In genomic region chr9:114731701-114732100, GRCh38 we compare ENCODE assay signal across 30 cellular contexts. TPM values are rescaled to one million over a fixed set of nuclear protein-coding genes. Genes with fewer than 3 reads are reported as not detected.
"Had no signal": no experiment of that assay in that cellular context is flagged by ENCODE, and none has a peak within 500 bp of the region (broad histone marks: within the 10 kb centered on the region; RNA-seq: fewer than 3 reads in every experiment).

No MANE protein-coding gene starts in this region.

- H3K36me3 ChIP-seq: heart left ventricle, left lung, lower lobe of right lung, right atrium auricular region, tibial nerve had no signal

- FAIRE-seq: colon had no signal

- H3K36me3 Mint-ChIP-seq: natural killer cell treated with Interleukin-12 subunit alpha and Interleukin-12 subunit beta and Interleukin-15 and Interleukin-18, amount 100 ng/mL, for 72 hours had no signal

- H3K9me3 ChIP-seq: heart left ventricle, left lung, lower lobe of right lung, right atrium auricular region, tibial nerve had no signal

- ATAC-seq: activated CD8-positive, alpha-beta memory T cell treated with anti-CD3 and anti-CD28 coated beads, Interleukin-2, amount 10 ng/mL, durations not matched to agents 7 days and 5 days; activated CD8-positive, alpha-beta T cell treated with anti-CD3 and anti-CD28 coated beads, Interleukin-2, amount 10 ng/mL, durations not matched to agents 7 days and 5 days; activated naive CD4-positive, alpha-beta T cell treated with anti-CD3 and anti-CD28 coated beads, Interleukin-2, amount 50 U/mL, for 72 hours; activated T-cell treated with anti-CD3 and anti-CD28 coated beads, Interleukin-2, amount 50 U/mL, for 72 hours; esophagus mucosa; heart left ventricle; left lung; lower lobe of right lung; natural killer cell treated with Interleukin-12 subunit alpha and Interleukin-12 subunit beta and Interleukin-15 and Interleukin-18, amount 100 ng/mL, for 72 hours had no signal

- H3K27me3 ChIP-seq: left lung, right atrium auricular region, tibial nerve had no signal

- H3K27ac ChIP-seq: heart left ventricle, left lung, lower lobe of right lung, right atrium auricular region had no signal

- H3K4me3 Mint-ChIP-seq: activated CD4-positive, alpha-beta T cell treated with anti-CD3 and anti-CD28 coated beads, Interleukin-2, amount 10 ng/mL, durations not matched to agents 24 days and 14 days; activated CD8-positive, alpha-beta memory T cell treated with anti-CD3 and anti-CD28 coated beads, Interleukin-2, amount 10 ng/mL, durations not matched to agents 7 days and 5 days; activated CD8-positive, alpha-beta T cell treated with anti-CD3 and anti-CD28 coated beads, Interleukin-2, amount 10 ng/mL, durations not matched to agents 7 days and 5 days; activated T-cell treated with anti-CD3 and anti-CD28 coated beads, Interleukin-2, amount 50 U/mL, for 72 hours; natural killer cell treated with Interleukin-12 subunit alpha and Interleukin-12 subunit beta and Interleukin-15 and Interleukin-18, amount 100 ng/mL, for 72 hours had no signal

- DNase-seq: activated CD4-positive, alpha-beta T cell treated with anti-CD3 and anti-CD28 coated beads, Interleukin-2, amount 10 ng/mL, durations not matched to agents 24 days and 14 days; activated CD4-positive, CD25-positive, alpha-beta regulatory T cell treated with anti-CD3 and anti-CD28 coated beads, Interleukin-2, amount 50 U/mL, for 72 hours; activated CD8-positive, alpha-beta memory T cell treated with anti-CD3 and anti-CD28 coated beads, Interleukin-2, amount 10 ng/mL, durations not matched to agents 7 days and 5 days; activated CD8-positive, alpha-beta T cell treated with anti-CD3 and anti-CD28 coated beads, Interleukin-2, amount 10 ng/mL, durations not matched to agents 7 days and 5 days; activated naive CD4-positive, alpha-beta T cell; activated T-cell treated with anti-CD3 and anti-CD28 coated beads for 4 hours; activated T-cell treated with anti-CD3 and anti-CD28 coated beads, Interleukin-2, amount 50 U/mL, for 72 hours; effector CD8-positive, alpha-beta T cell; foreskin fibroblast; heart left ventricle; kidney glomerular epithelial cell; left lung; lower lobe of right lung; mesendoderm; stimulated activated CD4-positive, alpha-beta T cell treated with anti-CD3 and anti-CD28 coated beads, Interleukin-2, amount 100 ng/mL, for 48 hours; stimulated activated naive CD4-positive, alpha-beta T cell treated with Interleukin-2 at 50 U/mL for 16 hours; T-helper 2 cell had no signal

- H3K4me3 ChIP-seq: heart left ventricle, left lung, lower lobe of right lung, right atrium auricular region, tibial nerve had no signal

- H3K9me3 Mint-ChIP-seq: natural killer cell treated with Interleukin-12 subunit alpha and Interleukin-12 subunit beta and Interleukin-15 and Interleukin-18, amount 100 ng/mL, for 72 hours had no signal

- H3K27me3 Mint-ChIP-seq: activated CD4-positive, alpha-beta T cell treated with anti-CD3 and anti-CD28 coated beads, Interleukin-2, amount 10 ng/mL, durations not matched to agents 24 days and 14 days; activated CD8-positive, alpha-beta memory T cell treated with anti-CD3 and anti-CD28 coated beads, Interleukin-2, amount 10 ng/mL, durations not matched to agents 7 days and 5 days; natural killer cell treated with Interleukin-12 subunit alpha and Interleukin-12 subunit beta and Interleukin-15 and Interleukin-18, amount 100 ng/mL, for 72 hours had no signal

- H3K4me1 ChIP-seq: left lung, right atrium auricular region, tibial nerve had no signal

- H3K27ac Mint-ChIP-seq: activated CD4-positive, alpha-beta T cell treated with anti-CD3 and anti-CD28 coated beads, Interleukin-2, amount 10 ng/mL, durations not matched to agents 24 days and 14 days; activated CD8-positive, alpha-beta memory T cell treated with anti-CD3 and anti-CD28 coated beads, Interleukin-2, amount 10 ng/mL, durations not matched to agents 7 days and 5 days; activated CD8-positive, alpha-beta T cell treated with anti-CD3 and anti-CD28 coated beads, Interleukin-2, amount 10 ng/mL, durations not matched to agents 7 days and 5 days; activated T-cell treated with anti-CD3 and anti-CD28 coated beads, Interleukin-2, amount 50 U/mL, for 72 hours; natural killer cell treated with Interleukin-12 subunit alpha and Interleukin-12 subunit beta and Interleukin-15 and Interleukin-18, amount 100 ng/mL, for 72 hours had no signal

RNA-seq across cellular contexts. Expression of gene TEX48, which starts 49.7 kb away (rescaled TPM):
- total RNA-seq: activated naive CD4-positive, alpha-beta T cell treated with anti-CD3 and anti-CD28 coated beads, Interleukin-2, amount 50 U/mL, for 72 hours; dermis microvascular lymphatic vessel endothelial cell; esophagus mucosa; heart left ventricle; left lung; lower lobe of right lung; mononuclear cell; myocyte; natural killer cell treated with Interleukin-12 subunit alpha and Interleukin-12 subunit beta and Interleukin-15 and Interleukin-18, amount 100 ng/mL, for 72 hours; omental fat pad; pulmonary artery endothelial cell; right atrium auricular region; temporal lobe; tibial nerve; urinary bladder had no signal
- polyA plus RNA-seq: heart left ventricle, urinary bladder had no signal
